Comparison of ENCODE assay signal across 19 cellular contexts in genomic region chr16:54591816-54592246, GRCh38.
"Had no signal": no experiment of that assay in that cellular context is flagged by ENCODE, and none has a peak within 500 bp of the region (broad histone marks: within the 10 kb centered on the region; RNA-seq: fewer than 3 reads in every experiment).

No MANE protein-coding gene starts in this region.

- H3K4me3 ChIP-seq: breast epithelium, esophagus squamous epithelium, gastrocnemius medialis, right lobe of liver, tibial artery had no signal

- DNase-seq: activated CD4-positive, alpha-beta T cell treated with anti-CD3 and anti-CD28 coated beads, Interleukin-2, amount 50 U/mL, for 4 hours; activated CD8-positive, alpha-beta memory T cell treated with anti-CD3 and anti-CD28 coated beads, Interleukin-2, amount 50 U/mL, for 48 hours; activated naive CD4-positive, alpha-beta T cell; activated T-cell treated with anti-CD3 and anti-CD28 coated beads, Interleukin-2, amount 50 U/mL, for 4 hours; effector memory CD8-positive, alpha-beta T cell; esophagus squamous epithelium; gastrocnemius medialis; hypothalamus; left colon; mesenchymal stem cell; nucleus accumbens; right lobe of liver; small intestine; stimulated activated CD4-positive, alpha-beta T cell treated with anti-CD3 and anti-CD28 coated beads, Interleukin-2, amount 100 ng/mL, for 24 hours; stimulated activated naive CD8-positive, alpha-beta T cell treated with anti-CD3 and anti-CD28 coated beads, Interleukin-15, amount 100 ng/mL, for 72 hours; T-helper 9 cell; tibial artery had no signal

- H3K36me3 ChIP-seq: breast epithelium, esophagus squamous epithelium, gastrocnemius medialis, right lobe of liver, tibial artery had no signal

- H3K27ac ChIP-seq: breast epithelium, esophagus squamous epithelium, gastrocnemius medialis, right lobe of liver, tibial artery had no signal

- H3K9me3 ChIP-seq: breast epithelium, esophagus squamous epithelium, gastrocnemius medialis, right lobe of liver, tibial artery had no signal

- H3K27me3 ChIP-seq: breast epithelium, right lobe of liver had no signal

- ATAC-seq: activated T-cell treated with anti-CD3 and anti-CD28 coated beads, Interleukin-2, amount 50 U/mL, for 4 hours; effector memory CD8-positive, alpha-beta T cell; gastrocnemius medialis; left colon; right lobe of liver; stimulated activated effector memory CD8-positive, alpha-beta T cell treated with anti-CD3 and anti-CD28 coated beads, Interleukin-12 subunit alpha, Interleukin-12 subunit beta, amount 100 ng/mL, for 72 hours; stimulated activated naive CD8-positive, alpha-beta T cell treated with anti-CD3 and anti-CD28 coated beads, Interleukin-15, amount 100 ng/mL, for 72 hours had no signal

- H3K4me1 ChIP-seq: breast epithelium, esophagus squamous epithelium, gastrocnemius medialis, right lobe of liver had no signal
